ENCODE assay signal across 2 cellular contexts in genomic region chr17:77281904-77282367, GRCh38.
A peak's percentile ranks its signal among the peaks of the same experiment; 100 is the strongest.
TF ChIP-seq lines count a peak whose summit lies in the region.

No MANE protein-coding gene starts in this region.

TF ChIP-seq in SK-N-SH treated with all-trans-retinoic acid at 6 μM for 48 hours, 23 proteins besides CTCF, POLR2A, EP300 and RAD21 (continued from another document):
- TF ChIP-seq POU6F1 (CRISPR knock-in tag; IDR thresholded peaks at IDR 0.05; ENCODE audit: borderline replicate concordance, low read depth) (no peak), ISL1 (CRISPR knock-in tag; IDR thresholded peaks at IDR 0.05) (no peak), RARB (CRISPR knock-in tag; IDR thresholded peaks at IDR 0.05) (no peak), ZNF8 (CRISPR knock-in tag; IDR thresholded peaks at IDR 0.05) (no peak), TOX (CRISPR knock-in tag; IDR thresholded peaks at IDR 0.05; ENCODE audit: borderline replicate concordance) (no peak), SNAI2 (CRISPR knock-in tag; IDR thresholded peaks at IDR 0.05) (no peak), CSRNP3 (CRISPR knock-in tag; IDR thresholded peaks at IDR 0.05) (no peak), CREB5 (CRISPR knock-in tag; IDR thresholded peaks at IDR 0.05; ENCODE audit: low read depth) (no peak), TCF4 (CRISPR knock-in tag; IDR thresholded peaks at IDR 0.05; ENCODE audit: borderline replicate concordance) (no peak), ZNF565 (CRISPR knock-in tag; conservative IDR thresholded peaks at IDR 0.05; ENCODE audit: low read depth) (no peak), PATZ1 (CRISPR knock-in tag; IDR thresholded peaks at IDR 0.05; ENCODE audit: borderline replicate concordance) (no peak)

TF ChIP-seq in H1, 55 proteins besides CTCF, POLR2A, EP300 and RAD21 (continued from another document):
- no peak for TF ChIP-seq NRF1 (IDR thresholded peaks at IDR 0.05; ENCODE audit: low read depth, low read length)
- no peak for TF ChIP-seq SRF (IDR thresholded peaks at IDR 0.05; ENCODE audit: low read depth, low read length)
- no peak for TF ChIP-seq KDM4A (IDR thresholded peaks at IDR 0.05; ENCODE audit: low read depth, low read length, severe bottlenecking)
- no peak for TF ChIP-seq HDAC6 (IDR thresholded peaks at IDR 0.05; ENCODE audit: low read depth, low read length)
- TF ChIP-seq ASH2L (IDR thresholded peaks at IDR 0.05; ENCODE audit: low read length) = peak; percentile 61
- no peak for TF ChIP-seq TAF7 (optimal IDR thresholded peaks at IDR 0.05; ENCODE audit: borderline replicate concordance, low read depth, low read length)
- TF ChIP-seq JUND (IDR thresholded peaks at IDR 0.05; ENCODE audit: low read length) = no peak
- TF ChIP-seq SIRT6 (IDR thresholded peaks at IDR 0.05; ENCODE audit: low read length) = no peak
- no peak for TF ChIP-seq GTF2F1 (IDR thresholded peaks at IDR 0.05; ENCODE audit: borderline replicate concordance, low read depth, low read length)
- TF ChIP-seq, protein P1, sequence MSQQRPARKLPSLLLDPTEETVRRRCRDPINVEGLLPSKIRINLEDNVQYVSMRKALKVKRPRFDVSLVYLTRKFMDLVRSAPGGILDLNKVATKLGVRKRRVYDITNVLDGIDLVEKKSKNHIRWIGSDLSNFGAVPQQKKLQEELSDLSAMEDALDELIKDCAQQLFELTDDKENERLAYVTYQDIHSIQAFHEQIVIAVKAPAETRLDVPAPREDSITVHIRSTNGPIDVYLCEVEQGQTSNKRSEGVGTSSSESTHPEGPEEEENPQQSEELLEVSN (IDR thresholded peaks at IDR 0.05) = no peak
- TF ChIP-seq BCL11A (IDR thresholded peaks at IDR 0.05; ENCODE audit: low read depth in 2 of 2, low read length in 2 of 2) = no peak
- peak; percentile 2 for TF ChIP-seq RNF2 (IDR thresholded peaks at IDR 0.05; ENCODE audit: borderline replicate concordance, low read depth, low read length, missing control alignments, poor library complexity, severe bottlenecking)
- no peak for TF ChIP-seq CHD2 (IDR thresholded peaks at IDR 0.05; ENCODE audit: low read length)
- no peak for TF ChIP-seq BRCA1 (IDR thresholded peaks at IDR 0.05; ENCODE audit: low read depth, low read length)
- TF ChIP-seq KDM5A (IDR thresholded peaks at IDR 0.05; ENCODE audit: low read length) = no peak
- TF ChIP-seq, protein P2, sequence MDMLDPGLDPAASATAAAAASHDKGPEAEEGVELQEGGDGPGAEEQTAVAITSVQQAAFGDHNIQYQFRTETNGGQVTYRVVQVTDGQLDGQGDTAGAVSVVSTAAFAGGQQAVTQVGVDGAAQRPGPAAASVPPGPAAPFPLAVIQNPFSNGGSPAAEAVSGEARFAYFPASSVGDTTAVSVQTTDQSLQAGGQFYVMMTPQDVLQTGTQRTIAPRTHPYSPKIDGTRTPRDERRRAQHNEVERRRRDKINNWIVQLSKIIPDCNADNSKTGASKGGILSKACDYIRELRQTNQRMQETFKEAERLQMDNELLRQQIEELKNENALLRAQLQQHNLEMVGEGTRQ (IDR thresholded peaks at IDR 0.05; ENCODE audit: low read length) = no peak
- TF ChIP-seq YY1 (IDR thresholded peaks at IDR 0.05; ENCODE audit: low read depth, low read length) = no peak
- TF ChIP-seq SP1 (IDR thresholded peaks at IDR 0.05; ENCODE audit: low read depth, low read length) = no peak
- TF ChIP-seq MAFK (IDR thresholded peaks at IDR 0.05; ENCODE audit: low read depth, low read length) = no peak
- peak; percentile 98 for TF ChIP-seq KDM1A (IDR thresholded peaks at IDR 0.05; ENCODE audit: borderline replicate concordance, low read length)
- TF ChIP-seq SP4 (IDR thresholded peaks at IDR 0.05; ENCODE audit: low read length) = no peak
- no peak for TF ChIP-seq SIX5 (IDR thresholded peaks at IDR 0.05; ENCODE audit: low read depth, low read length)
- TF ChIP-seq POLR2AphosphoS5 (IDR thresholded peaks at IDR 0.05; ENCODE audit: low read depth, low read length) = no peak
- TF ChIP-seq SIN3A (conservative IDR thresholded peaks at IDR 0.05 in 1 of 2, IDR thresholded peaks at IDR 0.05 in 1 of 2; ENCODE audit: low read depth in 1 of 2, low read length in 2 of 2) = no peak
- TF ChIP-seq GABPA (IDR thresholded peaks at IDR 0.05; ENCODE audit: borderline replicate concordance, insufficient read depth, low read length) = no peak
- TF ChIP-seq EGR1 (IDR thresholded peaks at IDR 0.05; ENCODE audit: borderline replicate concordance, low read depth, low read length) = no peak
- TF ChIP-seq NANOG (IDR thresholded peaks at IDR 0.05; ENCODE audit: insufficient read depth, low read depth, low read length, poor library complexity, severe bottlenecking) = no peak
- TF ChIP-seq SAP30 (IDR thresholded peaks at IDR 0.05; ENCODE audit: insufficient read depth, insufficient replicate concordance, low read length) = no peak
- TF ChIP-seq ATF2 (IDR thresholded peaks at IDR 0.05; ENCODE audit: low read length) = no peak
